In the genomic region with DNA sequence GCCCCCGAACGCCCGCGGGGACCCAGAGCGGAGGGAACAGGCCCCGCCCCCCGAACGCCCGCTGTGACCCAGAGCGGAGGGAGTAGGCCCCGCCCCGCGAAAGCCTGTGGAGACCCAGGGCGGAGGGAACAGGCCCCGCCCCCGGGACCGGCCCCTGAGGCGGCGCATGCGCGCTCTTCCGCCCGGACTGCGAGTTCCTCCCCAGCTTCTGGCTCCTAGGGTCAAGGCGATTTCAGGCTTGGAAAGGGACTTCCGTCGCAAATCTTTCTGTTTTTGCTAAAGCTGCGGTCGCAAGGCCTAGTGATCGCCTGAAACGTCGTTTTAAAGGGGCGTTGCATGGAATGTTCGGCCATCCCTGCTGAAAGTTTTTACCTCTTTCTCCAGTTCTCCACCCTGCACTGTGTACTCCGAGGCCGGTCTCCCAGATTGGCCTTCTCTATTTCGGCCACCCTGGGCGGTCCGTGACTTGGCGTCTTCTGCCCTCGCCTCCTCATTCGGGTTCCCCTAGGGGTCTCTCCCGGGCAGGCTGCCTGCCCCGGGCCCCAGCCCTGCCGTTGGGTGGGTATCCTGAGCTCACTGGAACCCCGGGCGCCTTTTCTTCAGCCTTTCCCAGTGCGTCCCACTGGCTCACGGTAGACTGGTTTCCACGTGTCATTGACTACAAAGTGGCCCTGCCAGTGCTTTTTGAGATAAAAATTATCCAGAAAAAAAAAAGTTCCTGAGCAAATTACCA, we compare ENCODE assay signal across 8 cellular contexts. TPM values are rescaled to one million over a fixed set of nuclear protein-coding genes. Genes with fewer than 3 reads are reported as not detected.
DNase-seq lines count a peak whose midpoint lies in the region; ATAC-seq and TF ChIP-seq lines count a peak whose summit lies in the region.

No MANE protein-coding gene starts in this region.

- peak overlapping the region; percentile 93 to 96 (median 93) for H3K4me3 Mint-ChIP-seq in nephron

- POLR2A ChIA-PET in RWPE1 (lab: Yijun Ruan, JAX; ENCODE audit: low non-redundant PET), result interaction anchor here (0.6 kb wide), 1 partner anchor 231 kb away, joined by 3 read pairs; no protein-coding TSS in a partner anchor

- H3K36me3 Mint-ChIP-seq in nephron (ENCODE audit: low read depth), result no peaks in the 10 kb centered on the region

- H3K4me3 ChIP-seq in fibroblast of pulmonary artery (replicated peaks; ENCODE audit: low read depth, low read length), result peak overlapping the region; percentile 81

- H3K27ac ChIP-seq in RWPE1, result peak overlapping the region; percentile 81

- peak; percentile 97 for DNase-seq in EL
- peak; percentile 87 for DNase-seq in H4 (ENCODE audit: low spot score)
- peak; percentile 98 for DNase-seq in LoVo (ENCODE audit: low spot score)
- peak; percentile 97 for DNase-seq in RWPE1 (ENCODE audit: low spot score)
- DNase-seq in activated T-helper 9 cell treated with anti-CD3 and anti-CD28 coated beads, Interleukin-2, amount 50 U/mL, for 16 hours (ENCODE audit: low read depth), result peak; percentile 98
- peak; percentile 93 for DNase-seq in fibroblast of pulmonary artery (ENCODE audit: low read depth)
- DNase-seq in stimulated activated naive CD8-positive, alpha-beta T cell treated with anti-CD3 and anti-CD28 coated beads, Interleukin-15, Interleukin-2, amounts not matched to agents 100 U/mL and 50 U/mL, for 24 hours, result peak; percentile 98

- H3K27me3 Mint-ChIP-seq in nephron (ENCODE audit: low read depth), result no peaks in the 10 kb centered on the region

- peak; percentile 98 for ATAC-seq in stimulated activated naive CD8-positive, alpha-beta T cell treated with anti-CD3 and anti-CD28 coated beads, Interleukin-15, Interleukin-2, amounts not matched to agents 100 U/mL and 50 U/mL, for 24 hours

- H3K27ac Mint-ChIP-seq in nephron, result peak overlapping the region; percentile 86 to 99 (median 99)

- H3K9me3 Mint-ChIP-seq in nephron, result no peaks in the 10 kb centered on the region

- H3K4me1 Mint-ChIP-seq in nephron, result peaks cover 19% of the 10 kb centered on the region

- no peak for TF ChIP-seq CTCF in RWPE1 (conservative IDR thresholded peaks at IDR 0.05; ENCODE audit: low read depth)
- no peak for TF ChIP-seq CTCF in fibroblast of pulmonary artery (IDR thresholded peaks at IDR 0.05; ENCODE audit: low read length, missing control alignments)
- no peak for TF ChIP-seq CTCF in nephron (IDR thresholded peaks at IDR 0.05; ENCODE audit: unreplicated experiment in 3 of 3)

- CTCF ChIA-PET in RWPE1 (lab: Yijun Ruan, JAX), result interaction anchor here (0.7 to 1.2 kb wide), 2 partner anchors 10 to 376 kb away, joined by 3 read pairs; no protein-coding TSS in a partner anchor

RNA-seq across cellular contexts. Expression of a gene that starts 0.4 kb away (rescaled TPM):
- total RNA-seq in H4 (2014; rRNA removed; shearing (Covaris generic)), result 4.2 and 6.1 TPM in 2 replicates

Comparison
In these comparisons a context has a peak if more than half of its experiments do, and no peak if none do; other contexts are left out.
1. Peak in every context shown above with its lines: DNase-seq, ATAC-seq, H3K4me3 ChIP-seq and H3K27ac ChIP-seq.